ENCODE assay signal across 27 cellular contexts in the genomic region with DNA sequence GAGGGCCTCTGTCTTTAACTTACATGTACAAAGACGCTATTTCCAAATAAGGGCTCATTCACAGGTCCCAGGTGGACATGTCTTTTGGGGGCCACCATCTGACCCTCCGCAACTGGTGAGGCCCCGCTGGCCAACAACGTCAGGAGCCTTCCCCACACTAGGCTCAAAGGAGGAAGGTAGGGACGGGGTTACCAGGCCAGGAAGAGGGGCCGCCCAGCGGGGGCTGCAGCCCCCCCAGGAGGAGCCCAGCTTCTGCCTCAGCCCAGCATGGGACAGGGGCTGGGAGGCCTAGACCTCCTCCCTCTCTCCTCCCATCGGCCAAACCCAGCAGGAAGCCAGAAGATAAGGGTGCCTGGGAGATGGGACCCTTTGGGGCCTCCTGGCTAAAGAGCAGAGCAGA.
"Had no signal": no experiment of that assay in that cellular context is flagged by ENCODE, and none has a peak within 500 bp of the region (broad histone marks: within the 10 kb centered on the region; RNA-seq: fewer than 3 reads in every experiment).

No MANE protein-coding gene starts in this region.

- H3K9me3 ChIP-seq: mucosa of descending colon, right atrium auricular region, right lobe of liver, stomach, testis, uterus had no signal

- H3K4me1 ChIP-seq: parathyroid adenoma, right atrium auricular region, right lobe of liver, stomach, tibial artery, uterus had no signal

- H3K27ac ChIP-seq: neutrophil, parathyroid adenoma, right atrium auricular region, right lobe of liver, stomach, testis, tibial artery, uterus had no signal

- H3K4me1 Mint-ChIP-seq: naive thymus-derived CD4-positive, alpha-beta T cell; stimulated activated naive B cell treated with anti-CD40 and anti-IgM and Interleukin-4, amounts not matched to agents 10 μg/mL and 1 μg/mL and 100 μg/mL, for 72 hours had no signal

- DNase-seq: hippocampal formation; kidney glomerular epithelial cell; left cardiac atrium; midbrain; mucosa of descending colon; occipital lobe; stimulated activated CD4-positive, alpha-beta T cell treated with anti-CD3 and anti-CD28 coated beads, Interleukin-12 subunit alpha, Interleukin-12 subunit beta, amount 100 ng/mL, for 4 hours; stimulated activated CD4-positive, alpha-beta T cell treated with anti-CD3 and anti-CD28 coated beads, Interleukin-15, amount 100 ng/mL, for 24 hours; stimulated activated CD4-positive, alpha-beta T cell treated with anti-CD3 and anti-CD28 coated beads, Interleukin-2, amount 100 ng/mL, for 24 hours; stimulated activated CD4-positive, alpha-beta T cell treated with anti-CD3 and anti-CD28 coated beads, Interleukin-4, amount 100 ng/mL, for 1 hour; stimulated activated naive B cell treated with anti-CD40 and anti-IgM and Interleukin-4, amounts not matched to agents 10 μg/mL and 1 μg/mL and 100 μg/mL, for 72 hours; stimulated activated naive CD8-positive, alpha-beta T cell treated with anti-CD3 and anti-CD28 coated beads, Interleukin-15, Interleukin-2, amounts not matched to agents 100 U/mL and 50 U/mL, for 24 hours; stomach; testis; trophoblast cell; uterus had no signal

- H3K4me3 ChIP-seq: mucosa of descending colon, right atrium auricular region, right lobe of liver, smooth muscle cell, stomach, testis, tibial artery, uterus had no signal

- ATAC-seq: left cardiac atrium; left lobe of liver; mucosa of descending colon; naive thymus-derived CD4-positive, alpha-beta T cell; natural killer cell treated with Interleukin-12 subunit alpha and Interleukin-12 subunit beta and Interleukin-15 and Interleukin-18, amount 100 ng/mL, for 72 hours; right lobe of liver; stimulated activated naive B cell treated with anti-CD40 and anti-IgM and Interleukin-4, amounts not matched to agents 10 μg/mL and 1 μg/mL and 100 μg/mL, for 72 hours; stimulated activated naive CD8-positive, alpha-beta T cell treated with anti-CD3 and anti-CD28 coated beads, Interleukin-15, Interleukin-2, amounts not matched to agents 100 U/mL and 50 U/mL, for 24 hours had no signal

- H3K9me3 Mint-ChIP-seq: memory B cell; natural killer cell treated with Interleukin-12 subunit alpha and Interleukin-12 subunit beta and Interleukin-15 and Interleukin-18, amount 100 ng/mL, for 72 hours; stimulated activated naive B cell treated with anti-CD40 and anti-IgM and Interleukin-4, amounts not matched to agents 10 μg/mL and 1 μg/mL and 100 μg/mL, for 72 hours had no signal

- H3K27me3 Mint-ChIP-seq: memory B cell; natural killer cell treated with Interleukin-12 subunit alpha and Interleukin-12 subunit beta and Interleukin-15 and Interleukin-18, amount 100 ng/mL, for 72 hours; progenitor cell of endocrine pancreas; stimulated activated naive B cell treated with anti-CD40 and anti-IgM and Interleukin-4, amounts not matched to agents 10 μg/mL and 1 μg/mL and 100 μg/mL, for 72 hours had no signal

- H3K27me3 ChIP-seq: neutrophil, right atrium auricular region, right lobe of liver, testis, uterus had no signal

- H3K79me2 ChIP-seq: parathyroid adenoma had no signal

- H3K4me2 ChIP-seq: smooth muscle cell had no signal

- H3K4me3 Mint-ChIP-seq: memory B cell; naive thymus-derived CD4-positive, alpha-beta T cell; natural killer cell treated with Interleukin-12 subunit alpha and Interleukin-12 subunit beta and Interleukin-15 and Interleukin-18, amount 100 ng/mL, for 72 hours; stimulated activated naive B cell treated with anti-CD40 and anti-IgM and Interleukin-4, amounts not matched to agents 10 μg/mL and 1 μg/mL and 100 μg/mL, for 72 hours had no signal

- H3K27ac Mint-ChIP-seq: memory B cell; naive thymus-derived CD4-positive, alpha-beta T cell; natural killer cell treated with Interleukin-12 subunit alpha and Interleukin-12 subunit beta and Interleukin-15 and Interleukin-18, amount 100 ng/mL, for 72 hours; stimulated activated naive B cell treated with anti-CD40 and anti-IgM and Interleukin-4, amounts not matched to agents 10 μg/mL and 1 μg/mL and 100 μg/mL, for 72 hours had no signal

- H3K36me3 Mint-ChIP-seq: memory B cell; naive thymus-derived CD4-positive, alpha-beta T cell; natural killer cell treated with Interleukin-12 subunit alpha and Interleukin-12 subunit beta and Interleukin-15 and Interleukin-18, amount 100 ng/mL, for 72 hours; stimulated activated naive B cell treated with anti-CD40 and anti-IgM and Interleukin-4, amounts not matched to agents 10 μg/mL and 1 μg/mL and 100 μg/mL, for 72 hours had no signal

- H3K9ac ChIP-seq: parathyroid adenoma had no signal

- H2AFZ ChIP-seq: parathyroid adenoma had no signal

- H3K36me3 ChIP-seq: neutrophil, right atrium auricular region, right lobe of liver, stomach, tibial artery, uterus had no signal
